In the genomic region with DNA sequence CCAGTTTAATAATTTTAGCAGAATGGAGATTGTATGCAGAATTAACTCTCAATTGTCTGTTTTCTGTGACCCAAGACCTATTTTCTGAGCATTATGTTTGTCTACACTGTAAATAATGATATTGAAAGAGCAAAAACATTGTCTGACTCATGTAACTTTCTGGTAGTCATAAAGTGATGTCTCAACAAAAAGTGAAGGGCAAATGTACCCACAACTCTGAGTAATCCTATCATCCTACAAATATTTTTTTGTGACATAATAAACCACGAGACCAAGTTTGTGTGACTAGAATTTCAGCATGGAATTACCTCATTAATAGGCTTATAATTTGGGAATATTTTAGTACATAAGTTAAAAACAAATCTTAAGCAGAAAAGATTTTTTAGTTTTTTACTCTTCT, we compare ENCODE assay signal across 14 cellular contexts. TPM values are rescaled to one million over a fixed set of nuclear protein-coding genes. Genes with fewer than 3 reads are reported as not detected.
DNase-seq lines count a peak whose midpoint lies in the region; ATAC-seq and TF ChIP-seq lines count a peak whose summit lies in the region.
"Had no signal": no experiment of that assay in that cellular context is flagged by ENCODE, and none has a peak within 500 bp of the region (broad histone marks: within the 10 kb centered on the region; RNA-seq: fewer than 3 reads in every experiment).

No MANE protein-coding gene starts in this region.

- peak; percentile 92 for DNase-seq in ELR (ENCODE audit: low read depth)
- DNase-seq in NCI-H226: peak; percentile 60
- peak; percentile 44 for DNase-seq in dermis blood vessel endothelial cell
- no peak for DNase-seq in omental fat pad (ENCODE audit: low spot score)
- DNase-seq in retina: no peak
- DNase-seq in NCI-H510A treated with DMSO at 0.1 percent for 48 hours (lab: John Stamatoyannopoulos, UW): no peak
- DNase-seq: activated CD4-positive, alpha-beta T cell treated with anti-CD3 and anti-CD28 coated beads for 4 hours; activated naive CD4-positive, alpha-beta T cell treated with anti-CD3 and anti-CD28 coated beads for 36 hours; MM.1S; NCI-H2227 treated with DMSO at 0.1 percent for 48 hours; SIG-M5 had no signal

- ATAC-seq in omental fat pad (ENCODE audit: low FRiP score) (peak; percentile 48), GM19455 (IDR thresholded peaks at IDR 0.05; ENCODE audit: unreplicated experiment) (no peak), GM18520 (IDR thresholded peaks at IDR 0.05; ENCODE audit: unreplicated experiment) (no peak)
- ATAC-seq: stimulated activated memory B cell treated with anti-CD40 and anti-IgM and Interleukin-4, amounts not matched to agents 10 μg/mL and 1 μg/mL and 100 μg/mL, for 72 hours had no signal

- TF ChIP-seq CTCF in omental fat pad (IDR thresholded peaks at IDR 0.05): no peak

RNA-seq across cellular contexts. Expression of a gene that starts 15.4 kb away (rescaled TPM):
- 26.2 and 45.9 TPM in 2 replicates for total RNA-seq in dermis blood vessel endothelial cell
- 10 to 100 TPM in 3 of 4 donors, 1 to 10 TPM in 1; 9.5 to 27.4 (median 17.3) TPM for total RNA-seq in omental fat pad

RNA-seq across cellular contexts. Expression of a gene that starts 35.3 kb away (rescaled TPM):
- 0.19 and 0.85 TPM in 2 replicates for total RNA-seq in dermis blood vessel endothelial cell
- under 1 TPM in 1 of 4 donors, not detected in 3; 0.65 TPM for total RNA-seq in omental fat pad

Comparison
In these comparisons a context has a peak if more than half of its experiments do, and no peak if none do; other contexts are left out.
1. DNase-seq: peak in ELR (single experiment), NCI-H226 (single experiment) and dermis blood vessel endothelial cell (single experiment); none in omental fat pad (single experiment), retina (single experiment) and NCI-H510A treated with DMSO at 0.1 percent for 48 hours (single experiment).